ENCODE assay signal across 17 cellular contexts in genomic region chr12:14710632-14711324, GRCh38. TPM values are rescaled to one million over a fixed set of nuclear protein-coding genes. Genes with fewer than 3 reads are reported as not detected.
A peak's percentile ranks its signal among the peaks of the same experiment; 100 is the strongest.
DNase-seq lines count a peak whose midpoint lies in the region; ATAC-seq and TF ChIP-seq lines count a peak whose summit lies in the region.
"Had no signal": no experiment of that assay in that cellular context is flagged by ENCODE, and none has a peak within 500 bp of the region (broad histone marks: within the 10 kb centered on the region; RNA-seq: fewer than 3 reads in every experiment).

No MANE protein-coding gene starts in this region.

- H3K27me3 ChIP-seq in PC-9 (ENCODE audit: insufficient read depth, low read depth) = no peaks in the 10 kb centered on the region
- H3K27me3 ChIP-seq: ovary, SJSA1 had no signal

- TF ChIP-seq CTCF in PC-9 (conservative IDR thresholded peaks at IDR 0.05) (no peak), GM10248 (IDR thresholded peaks at IDR 0.05; ENCODE audit: control extremely low read depth, extremely low read depth, low read depth, missing control alignments) (no peak)

- CTCF ChIA-PET in PC-9 (lab: Charles Lee) (no interaction called here), GM10248 (lab: Yijun Ruan, JAX) (interaction anchor here (1.0 to 1.1 kb wide), 2 partner anchors 52 to 138 kb away, joined by 3 to 4 read pairs; no protein-coding TSS in a partner anchor)

- no peak overlapping the region for H3K4me2 ChIP-seq in PC-9

- no peaks in the 10 kb centered on the region for H3K79me2 ChIP-seq in PC-9 (ENCODE audit: low read depth)

- peak; percentile 97 for ATAC-seq in left colon
- ATAC-seq: stimulated activated memory B cell treated with anti-CD40 and anti-IgM and Interleukin-4, amounts not matched to agents 10 μg/mL and 1 μg/mL and 100 μg/mL, for 72 hours had no signal

- in situ Hi-C loops in KBM-7 (cut with MboI; ENCODE audit: low pct_unique_long_range_greater_than_20kb, low sequenced_read_pairs) = no loop called here

- H3K4me3 ChIP-seq in PC-9 = no peak overlapping the region
- H3K4me3 ChIP-seq: lung, ovary, SJSA1 had no signal

- intact Hi-C loops in PC-9 (cut with micrococcal nuclease; ENCODE audit: unreplicated experiment) = no loop called here
- intact Hi-C loops in left colon (cut with DNase I, micrococcal nuclease) = no loop called here

- no peak overlapping the region for H3K27ac ChIP-seq in PC-9
- H3K27ac ChIP-seq: ovary, SJSA1 had no signal

- H4K20me1 ChIP-seq in PC-9 (ENCODE audit: insufficient read depth) = no peaks in the 10 kb centered on the region

- H2AFZ ChIP-seq in PC-9 = peak overlapping the region; percentile 56

- POLR2A ChIA-PET in PC-9 (lab: Charles Lee; ENCODE audit: unreplicated experiment) = interaction anchor here (0.7 kb wide), 1 partner anchor 160 kb away, joined by 4 read pairs; no protein-coding TSS in a partner anchor
- POLR2A ChIA-PET in GM10248 (lab: Yijun Ruan, JAX) = no interaction called here

- H3F3A ChIP-seq in PC-9 (ENCODE audit: insufficient read depth, low read depth) = no peaks in the 10 kb centered on the region

- BruUV-seq in PC-9 (replicated peaks; lab: Mats Ljungman, UMichigan) = no TSS peak

- H3K36me3 ChIP-seq in PC-9 (ENCODE audit: low read depth) = no peaks in the 10 kb centered on the region
- H3K36me3 ChIP-seq: ovary, SJSA1 had no signal

- no peaks in the 10 kb centered on the region for H3K9me3 ChIP-seq in PC-9 (ENCODE audit: insufficient read depth, low read depth)
- H3K9me3 ChIP-seq: ovary, SJSA1 had no signal

- DNase-seq in DMS153 (lab: John Stamatoyannopoulos, UW) (peak; percentile 67), KBM-7 (peak; percentile 18), PC-9 (no peak), left colon (no peak), anterior cingulate cortex (lab: John Stamatoyannopoulos, UW) (no peak), GM10248 (ENCODE audit: extremely low spot score) (no peak)
- DNase-seq in effector CD8-positive, alpha-beta T cell (lab: John Stamatoyannopoulos, UW) = no peak
- DNase-seq in stimulated activated CD4-positive, alpha-beta T cell treated with anti-CD3 and anti-CD28 coated beads, Interleukin-2, amount 100 ng/mL, for 48 hours = no peak
- DNase-seq: activated T-cell treated with anti-CD3 and anti-CD28 coated beads, Interleukin-2, amount 50 U/mL, for 24 hours; AML-193; aorta; NCI-H524 treated with DMSO at 0.1 percent for 48 hours; ovary had no signal

- no peaks in the 10 kb centered on the region for H3K9me2 ChIP-seq in PC-9 (ENCODE audit: insufficient read depth)

- peaks cover 7% of the 10 kb centered on the region; the same call in 1 of the 2 replicates for H3K4me1 ChIP-seq in PC-9 (replicated peaks; ENCODE audit: insufficient read depth)
- H3K4me1 ChIP-seq: SJSA1 had no signal

RNA-seq across cellular contexts. Expression of gene GUCY2C, which starts 14.4 kb away (rescaled TPM):
- not detected in 2 replicates for total RNA-seq in PC-9 (2021)
- 10 to 100 TPM; 75.0 to 82.8 TPM for total RNA-seq in left colon
- total RNA-seq: aorta, glomerular endothelial cell, lung, SJSA1 had no signal

Comparison
In these comparisons a context has a peak if more than half of its experiments do, and no peak if none do; other contexts are left out.
1. DNase-seq: peak in DMS153 (single experiment) and KBM-7 (single experiment); none in PC-9 (0 of 2), left colon (0 of 2), anterior cingulate cortex (0 of 58), effector CD8-positive, alpha-beta T cell (single experiment), GM10248 (single experiment) and stimulated activated CD4-positive, alpha-beta T cell treated with anti-CD3 and anti-CD28 coated beads, Interleukin-2, amount 100 ng/mL, for 48 hours (0 of 2).
2. RNA of gene GUCY2C, which starts 14.4 kb away (total RNA-seq): 75.0 to 82.8 TPM in left colon; not detected in PC-9; every median in the first group is over 10 times any median in the second.